1 cellular context compared by ENCODE assay signal in the genomic region with DNA sequence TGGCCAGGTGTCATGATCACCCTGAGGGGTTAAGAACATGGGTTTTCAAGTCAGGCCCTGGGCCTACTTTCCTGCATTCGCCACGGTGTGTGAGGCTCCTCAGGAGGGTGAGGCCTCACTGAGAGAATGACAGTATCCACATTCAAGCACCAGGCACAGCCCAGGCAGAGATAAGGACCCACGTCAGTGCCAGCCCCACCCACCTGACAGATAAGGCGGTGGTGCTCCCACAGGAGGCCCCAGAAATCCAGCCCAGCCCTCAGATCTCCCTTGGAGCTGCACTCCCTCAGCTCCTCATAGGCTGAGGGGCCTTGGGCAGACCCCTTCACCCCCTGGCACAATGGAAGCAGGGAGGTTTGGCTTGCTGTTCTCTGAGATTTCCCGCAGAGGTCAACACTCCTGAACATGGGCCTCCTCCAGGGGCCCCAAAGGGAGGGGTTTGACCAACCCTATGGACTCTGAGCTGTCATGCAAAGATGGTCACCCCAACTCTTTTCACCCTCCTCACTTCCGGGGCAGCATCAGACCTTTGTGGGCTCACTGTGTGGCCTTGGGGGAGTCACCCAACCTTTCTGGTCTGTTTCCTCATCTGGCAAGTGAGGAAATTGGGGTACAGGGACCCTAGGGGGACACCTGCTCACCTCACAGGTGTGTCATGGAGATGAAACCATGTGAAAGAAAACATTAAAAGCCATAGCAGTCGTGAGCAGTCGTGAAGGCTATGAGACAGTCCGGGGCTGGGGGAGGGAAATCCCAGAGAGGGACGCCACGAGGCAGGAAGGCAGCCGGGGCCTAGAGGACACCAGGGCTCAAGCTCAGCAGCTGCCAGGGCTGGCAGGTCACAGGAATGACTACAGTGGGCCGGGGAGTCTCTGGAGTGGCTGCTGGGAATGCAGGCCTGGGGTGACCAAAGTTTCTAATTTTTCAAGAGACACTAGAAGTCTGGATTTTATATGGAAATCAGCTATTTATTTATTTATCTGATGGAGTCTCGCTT.
TF ChIP-seq lines count a peak whose summit lies in the region.

No MANE protein-coding gene starts in this region.

TF ChIP-seq in HEK293, 187 proteins besides CTCF, POLR2A, EP300 and RAD21 (continued from another document and continues in another):
- TF ChIP-seq, protein P1, sequence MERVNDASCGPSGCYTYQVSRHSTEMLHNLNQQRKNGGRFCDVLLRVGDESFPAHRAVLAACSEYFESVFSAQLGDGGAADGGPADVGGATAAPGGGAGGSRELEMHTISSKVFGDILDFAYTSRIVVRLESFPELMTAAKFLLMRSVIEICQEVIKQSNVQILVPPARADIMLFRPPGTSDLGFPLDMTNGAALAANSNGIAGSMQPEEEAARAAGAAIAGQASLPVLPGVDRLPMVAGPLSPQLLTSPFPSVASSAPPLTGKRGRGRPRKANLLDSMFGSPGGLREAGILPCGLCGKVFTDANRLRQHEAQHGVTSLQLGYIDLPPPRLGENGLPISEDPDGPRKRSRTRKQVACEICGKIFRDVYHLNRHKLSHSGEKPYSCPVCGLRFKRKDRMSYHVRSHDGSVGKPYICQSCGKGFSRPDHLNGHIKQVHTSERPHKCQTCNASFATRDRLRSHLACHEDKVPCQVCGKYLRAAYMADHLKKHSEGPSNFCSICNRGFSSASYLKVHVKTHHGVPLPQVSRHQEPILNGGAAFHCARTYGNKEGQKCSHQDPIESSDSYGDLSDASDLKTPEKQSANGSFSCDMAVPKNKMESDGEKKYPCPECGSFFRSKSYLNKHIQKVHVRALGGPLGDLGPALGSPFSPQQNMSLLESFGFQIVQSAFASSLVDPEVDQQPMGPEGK (tag by site-specific recombination; IDR thresholded peaks at IDR 0.05) = no peak
- TF ChIP-seq, protein P2, sequence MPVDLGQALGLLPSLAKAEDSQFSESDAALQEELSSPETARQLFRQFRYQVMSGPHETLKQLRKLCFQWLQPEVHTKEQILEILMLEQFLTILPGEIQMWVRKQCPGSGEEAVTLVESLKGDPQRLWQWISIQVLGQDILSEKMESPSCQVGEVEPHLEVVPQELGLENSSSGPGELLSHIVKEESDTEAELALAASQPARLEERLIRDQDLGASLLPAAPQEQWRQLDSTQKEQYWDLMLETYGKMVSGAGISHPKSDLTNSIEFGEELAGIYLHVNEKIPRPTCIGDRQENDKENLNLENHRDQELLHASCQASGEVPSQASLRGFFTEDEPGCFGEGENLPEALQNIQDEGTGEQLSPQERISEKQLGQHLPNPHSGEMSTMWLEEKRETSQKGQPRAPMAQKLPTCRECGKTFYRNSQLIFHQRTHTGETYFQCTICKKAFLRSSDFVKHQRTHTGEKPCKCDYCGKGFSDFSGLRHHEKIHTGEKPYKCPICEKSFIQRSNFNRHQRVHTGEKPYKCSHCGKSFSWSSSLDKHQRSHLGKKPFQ (tag by site-specific recombination; IDR thresholded peaks at IDR 0.05) = no peak
- TF ChIP-seq ZNF37A (tag by site-specific recombination; IDR thresholded peaks at IDR 0.05) (no peak), REPIN1 (tag by site-specific recombination; IDR thresholded peaks at IDR 0.05; ENCODE audit: low read depth) (no peak), ZNF560 (tag by site-specific recombination; IDR thresholded peaks at IDR 0.05; ENCODE audit: borderline replicate concordance) (no peak), ZNF530 (tag by site-specific recombination; IDR thresholded peaks at IDR 0.05; ENCODE audit: low read depth) (no peak), ZNF221 (tag by site-specific recombination; IDR thresholded peaks at IDR 0.05; ENCODE audit: borderline replicate concordance) (no peak), ZNF677 (tag by site-specific recombination; IDR thresholded peaks at IDR 0.05) (no peak), ZNF266 (tag by site-specific recombination; IDR thresholded peaks at IDR 0.05; ENCODE audit: low read depth) (no peak), KLF9 (tag by site-specific recombination; IDR thresholded peaks at IDR 0.05; ENCODE audit: low read depth) (0 out of 2 replicates have a peak, but pooled peaks have one; percentile 47), KLF16 (tag by site-specific recombination; IDR thresholded peaks at IDR 0.05) (0 out of 2 replicates have a peak, but pooled peaks have one; percentile 33), EGR2 (tag by site-specific recombination; IDR thresholded peaks at IDR 0.05; ENCODE audit: low read depth) (peak; percentile 33; the same call in 1 of the 2 replicates), ZNF24 (tag by site-specific recombination; IDR thresholded peaks at IDR 0.05) (no peak), ZNF324 (tag by site-specific recombination; IDR thresholded peaks at IDR 0.05) (no peak), ZNF768 (tag by site-specific recombination; IDR thresholded peaks at IDR 0.05) (0 out of 2 replicates have a peak, but pooled peaks have one; percentile 44), TRIM28 (IDR thresholded peaks at IDR 0.05; ENCODE audit: borderline replicate concordance, low read length) (no peak), ZNF202 (tag by site-specific recombination; IDR thresholded peaks at IDR 0.05; ENCODE audit: borderline replicate concordance) (no peak), ZNF501 (tag by site-specific recombination; IDR thresholded peaks at IDR 0.05) (no peak), ZNF777 (tag by site-specific recombination; IDR thresholded peaks at IDR 0.05; ENCODE audit: borderline replicate concordance) (no peak), HOXC10 (CRISPR knock-in tag; IDR thresholded peaks at IDR 0.05) (no peak), KLF1 (tag by site-specific recombination; IDR thresholded peaks at IDR 0.05) (peak; percentile 91), ZNF837 (tag by site-specific recombination; IDR thresholded peaks at IDR 0.05) (no peak), GLI2 (tag by site-specific recombination; IDR thresholded peaks at IDR 0.05; ENCODE audit: borderline replicate concordance, low read depth) (no peak), ZNF707 (tag by site-specific recombination; IDR thresholded peaks at IDR 0.05) (no peak), ZIC2 (tag by site-specific recombination; IDR thresholded peaks at IDR 0.05) (peak; percentile 58), ZNF311 (tag by site-specific recombination; IDR thresholded peaks at IDR 0.05; ENCODE audit: borderline replicate concordance) (no peak), ZNF341 (tag by site-specific recombination; IDR thresholded peaks at IDR 0.05; ENCODE audit: low read depth) (0 out of 2 replicates have a peak, but pooled peaks have one; percentile 20), ZNF132 (tag by site-specific recombination; IDR thresholded peaks at IDR 0.05; ENCODE audit: borderline replicate concordance) (no peak), ZNF335 (tag by site-specific recombination; conservative IDR thresholded peaks at IDR 0.05) (peak; percentile 53), SP2 (tag by site-specific recombination; IDR thresholded peaks at IDR 0.05) (0 out of 2 replicates have a peak, but pooled peaks have one; percentile 11), WT1 (tag by site-specific recombination; IDR thresholded peaks at IDR 0.05) (no peak), ZNF16 (tag by site-specific recombination; IDR thresholded peaks at IDR 0.05; ENCODE audit: low read depth) (no peak), ZEB2 (tag by site-specific recombination; IDR thresholded peaks at IDR 0.05) (no peak), ZNF654 (tag by site-specific recombination; IDR thresholded peaks at IDR 0.05; ENCODE audit: low read depth) (no peak)
- TF ChIP-seq, protein P3, sequence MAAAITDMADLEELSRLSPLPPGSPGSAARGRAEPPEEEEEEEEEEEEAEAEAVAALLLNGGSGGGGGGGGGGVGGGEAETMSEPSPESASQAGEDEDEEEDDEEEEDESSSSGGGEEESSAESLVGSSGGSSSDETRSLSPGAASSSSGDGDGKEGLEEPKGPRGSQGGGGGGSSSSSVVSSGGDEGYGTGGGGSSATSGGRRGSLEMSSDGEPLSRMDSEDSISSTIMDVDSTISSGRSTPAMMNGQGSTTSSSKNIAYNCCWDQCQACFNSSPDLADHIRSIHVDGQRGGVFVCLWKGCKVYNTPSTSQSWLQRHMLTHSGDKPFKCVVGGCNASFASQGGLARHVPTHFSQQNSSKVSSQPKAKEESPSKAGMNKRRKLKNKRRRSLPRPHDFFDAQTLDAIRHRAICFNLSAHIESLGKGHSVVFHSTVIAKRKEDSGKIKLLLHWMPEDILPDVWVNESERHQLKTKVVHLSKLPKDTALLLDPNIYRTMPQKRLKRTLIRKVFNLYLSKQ (tag by site-specific recombination; IDR thresholded peaks at IDR 0.05; ENCODE audit: borderline replicate concordance) = no peak
- TF ChIP-seq, protein P4, sequence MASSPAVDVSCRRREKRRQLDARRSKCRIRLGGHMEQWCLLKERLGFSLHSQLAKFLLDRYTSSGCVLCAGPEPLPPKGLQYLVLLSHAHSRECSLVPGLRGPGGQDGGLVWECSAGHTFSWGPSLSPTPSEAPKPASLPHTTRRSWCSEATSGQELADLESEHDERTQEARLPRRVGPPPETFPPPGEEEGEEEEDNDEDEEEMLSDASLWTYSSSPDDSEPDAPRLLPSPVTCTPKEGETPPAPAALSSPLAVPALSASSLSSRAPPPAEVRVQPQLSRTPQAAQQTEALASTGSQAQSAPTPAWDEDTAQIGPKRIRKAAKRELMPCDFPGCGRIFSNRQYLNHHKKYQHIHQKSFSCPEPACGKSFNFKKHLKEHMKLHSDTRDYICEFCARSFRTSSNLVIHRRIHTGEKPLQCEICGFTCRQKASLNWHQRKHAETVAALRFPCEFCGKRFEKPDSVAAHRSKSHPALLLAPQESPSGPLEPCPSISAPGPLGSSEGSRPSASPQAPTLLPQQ (tag by site-specific recombination; IDR thresholded peaks at IDR 0.05) = 0 out of 2 replicates have a peak, but pooled peaks have one; percentile 27
- TF ChIP-seq, protein P5, sequence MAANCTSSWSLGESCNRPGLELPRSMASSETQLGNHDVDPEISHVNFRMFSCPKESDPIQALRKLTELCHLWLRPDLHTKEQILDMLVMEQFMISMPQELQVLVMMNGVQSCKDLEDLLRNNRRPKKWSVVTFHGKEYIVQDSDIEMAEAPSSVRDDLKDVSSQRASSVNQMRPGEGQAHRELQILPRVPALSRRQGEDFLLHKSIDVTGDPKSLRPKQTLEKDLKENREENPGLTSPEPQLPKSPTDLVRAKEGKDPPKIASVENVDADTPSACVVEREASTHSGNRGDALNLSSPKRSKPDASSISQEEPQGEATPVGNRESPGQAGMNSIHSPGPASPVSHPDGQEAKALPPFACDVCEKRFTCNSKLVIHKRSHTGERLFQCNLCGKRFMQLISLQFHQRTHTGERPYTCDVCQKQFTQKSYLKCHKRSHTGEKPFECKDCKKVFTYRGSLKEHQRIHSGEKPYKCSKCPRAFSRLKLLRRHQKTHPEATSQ (tag by site-specific recombination; IDR thresholded peaks at IDR 0.05) = no peak
- TF ChIP-seq, protein P6, sequence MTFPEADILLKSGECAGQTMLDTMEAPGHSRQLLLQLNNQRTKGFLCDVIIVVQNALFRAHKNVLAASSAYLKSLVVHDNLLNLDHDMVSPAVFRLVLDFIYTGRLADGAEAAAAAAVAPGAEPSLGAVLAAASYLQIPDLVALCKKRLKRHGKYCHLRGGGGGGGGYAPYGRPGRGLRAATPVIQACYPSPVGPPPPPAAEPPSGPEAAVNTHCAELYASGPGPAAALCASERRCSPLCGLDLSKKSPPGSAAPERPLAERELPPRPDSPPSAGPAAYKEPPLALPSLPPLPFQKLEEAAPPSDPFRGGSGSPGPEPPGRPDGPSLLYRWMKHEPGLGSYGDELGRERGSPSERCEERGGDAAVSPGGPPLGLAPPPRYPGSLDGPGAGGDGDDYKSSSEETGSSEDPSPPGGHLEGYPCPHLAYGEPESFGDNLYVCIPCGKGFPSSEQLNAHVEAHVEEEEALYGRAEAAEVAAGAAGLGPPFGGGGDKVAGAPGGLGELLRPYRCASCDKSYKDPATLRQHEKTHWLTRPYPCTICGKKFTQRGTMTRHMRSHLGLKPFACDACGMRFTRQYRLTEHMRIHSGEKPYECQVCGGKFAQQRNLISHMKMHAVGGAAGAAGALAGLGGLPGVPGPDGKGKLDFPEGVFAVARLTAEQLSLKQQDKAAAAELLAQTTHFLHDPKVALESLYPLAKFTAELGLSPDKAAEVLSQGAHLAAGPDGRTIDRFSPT (tag by site-specific recombination; IDR thresholded peaks at IDR 0.05) = no peak
- TF ChIP-seq, protein P7, sequence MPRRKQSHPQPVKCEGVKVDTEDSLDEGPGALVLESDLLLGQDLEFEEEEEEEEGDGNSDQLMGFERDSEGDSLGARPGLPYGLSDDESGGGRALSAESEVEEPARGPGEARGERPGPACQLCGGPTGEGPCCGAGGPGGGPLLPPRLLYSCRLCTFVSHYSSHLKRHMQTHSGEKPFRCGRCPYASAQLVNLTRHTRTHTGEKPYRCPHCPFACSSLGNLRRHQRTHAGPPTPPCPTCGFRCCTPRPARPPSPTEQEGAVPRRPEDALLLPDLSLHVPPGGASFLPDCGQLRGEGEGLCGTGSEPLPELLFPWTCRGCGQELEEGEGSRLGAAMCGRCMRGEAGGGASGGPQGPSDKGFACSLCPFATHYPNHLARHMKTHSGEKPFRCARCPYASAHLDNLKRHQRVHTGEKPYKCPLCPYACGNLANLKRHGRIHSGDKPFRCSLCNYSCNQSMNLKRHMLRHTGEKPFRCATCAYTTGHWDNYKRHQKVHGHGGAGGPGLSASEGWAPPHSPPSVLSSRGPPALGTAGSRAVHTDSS (tag by site-specific recombination; IDR thresholded peaks at IDR 0.05) = no peak
- TF ChIP-seq, protein P8, sequence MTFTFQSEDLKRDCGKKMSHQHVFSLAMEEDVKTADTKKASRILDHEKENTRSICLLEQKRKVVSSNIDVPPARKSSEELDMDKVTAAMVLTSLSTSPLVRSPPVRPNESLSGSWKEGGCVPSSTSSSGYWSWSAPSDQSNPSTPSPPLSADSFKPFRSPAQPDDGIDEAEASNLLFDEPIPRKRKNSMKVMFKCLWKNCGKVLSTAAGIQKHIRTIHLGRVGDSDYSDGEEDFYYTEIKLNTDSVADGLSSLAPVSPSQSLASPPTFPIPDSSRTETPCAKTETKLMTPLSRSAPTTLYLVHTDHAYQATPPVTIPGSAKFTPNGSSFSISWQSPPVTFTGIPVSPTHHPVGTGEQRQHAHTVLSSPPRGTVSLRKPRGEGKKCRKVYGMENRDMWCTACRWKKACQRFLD (tag by site-specific recombination; IDR thresholded peaks at IDR 0.05) = no peak
- TF ChIP-seq, protein P9, sequence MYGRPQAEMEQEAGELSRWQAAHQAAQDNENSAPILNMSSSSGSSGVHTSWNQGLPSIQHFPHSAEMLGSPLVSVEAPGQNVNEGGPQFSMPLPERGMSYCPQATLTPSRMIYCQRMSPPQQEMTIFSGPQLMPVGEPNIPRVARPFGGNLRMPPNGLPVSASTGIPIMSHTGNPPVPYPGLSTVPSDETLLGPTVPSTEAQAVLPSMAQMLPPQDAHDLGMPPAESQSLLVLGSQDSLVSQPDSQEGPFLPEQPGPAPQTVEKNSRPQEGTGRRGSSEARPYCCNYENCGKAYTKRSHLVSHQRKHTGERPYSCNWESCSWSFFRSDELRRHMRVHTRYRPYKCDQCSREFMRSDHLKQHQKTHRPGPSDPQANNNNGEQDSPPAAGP (tag by site-specific recombination; IDR thresholded peaks at IDR 0.05) = no peak
